1 cellular context compared by ENCODE assay signal in genomic region chr12:122891661-122892525, GRCh38.
A peak's percentile ranks its signal among the peaks of the same experiment; 100 is the strongest.
TF ChIP-seq lines count a peak whose summit lies in the region.

No MANE protein-coding gene starts in this region.

TF ChIP-seq in A549, 52 proteins besides CTCF, POLR2A, EP300 and RAD21 (continued from another document):
- TF ChIP-seq, protein P1, sequence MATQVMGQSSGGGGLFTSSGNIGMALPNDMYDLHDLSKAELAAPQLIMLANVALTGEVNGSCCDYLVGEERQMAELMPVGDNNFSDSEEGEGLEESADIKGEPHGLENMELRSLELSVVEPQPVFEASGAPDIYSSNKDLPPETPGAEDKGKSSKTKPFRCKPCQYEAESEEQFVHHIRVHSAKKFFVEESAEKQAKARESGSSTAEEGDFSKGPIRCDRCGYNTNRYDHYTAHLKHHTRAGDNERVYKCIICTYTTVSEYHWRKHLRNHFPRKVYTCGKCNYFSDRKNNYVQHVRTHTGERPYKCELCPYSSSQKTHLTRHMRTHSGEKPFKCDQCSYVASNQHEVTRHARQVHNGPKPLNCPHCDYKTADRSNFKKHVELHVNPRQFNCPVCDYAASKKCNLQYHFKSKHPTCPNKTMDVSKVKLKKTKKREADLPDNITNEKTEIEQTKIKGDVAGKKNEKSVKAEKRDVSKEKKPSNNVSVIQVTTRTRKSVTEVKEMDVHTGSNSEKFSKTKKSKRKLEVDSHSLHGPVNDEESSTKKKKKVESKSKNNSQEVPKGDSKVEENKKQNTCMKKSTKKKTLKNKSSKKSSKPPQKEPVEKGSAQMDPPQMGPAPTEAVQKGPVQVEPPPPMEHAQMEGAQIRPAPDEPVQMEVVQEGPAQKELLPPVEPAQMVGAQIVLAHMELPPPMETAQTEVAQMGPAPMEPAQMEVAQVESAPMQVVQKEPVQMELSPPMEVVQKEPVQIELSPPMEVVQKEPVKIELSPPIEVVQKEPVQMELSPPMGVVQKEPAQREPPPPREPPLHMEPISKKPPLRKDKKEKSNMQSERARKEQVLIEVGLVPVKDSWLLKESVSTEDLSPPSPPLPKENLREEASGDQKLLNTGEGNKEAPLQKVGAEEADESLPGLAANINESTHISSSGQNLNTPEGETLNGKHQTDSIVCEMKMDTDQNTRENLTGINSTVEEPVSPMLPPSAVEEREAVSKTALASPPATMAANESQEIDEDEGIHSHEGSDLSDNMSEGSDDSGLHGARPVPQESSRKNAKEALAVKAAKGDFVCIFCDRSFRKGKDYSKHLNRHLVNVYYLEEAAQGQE (IDR thresholded peaks at IDR 0.05): no peak
- no peak for TF ChIP-seq HEYL (CRISPR knock-in tag; IDR thresholded peaks at IDR 0.05)
- no peak for TF ChIP-seq HOXB5 (CRISPR knock-in tag; IDR thresholded peaks at IDR 0.05)
- TF ChIP-seq EHF (CRISPR knock-in tag; IDR thresholded peaks at IDR 0.05): no peak
- TF ChIP-seq HDAC2 (IDR thresholded peaks at IDR 0.05): no peak
- peak; percentile 36 to 40; a peak in 1 of 4 replicates for TF ChIP-seq CEBPB (IDR thresholded peaks at IDR 0.05)
- TF ChIP-seq JUNB (IDR thresholded peaks at IDR 0.05): 0 out of 2 replicates have a peak, but pooled peaks have one; percentile 14
